15 cellular contexts compared by ENCODE assay signal in the genomic region with DNA sequence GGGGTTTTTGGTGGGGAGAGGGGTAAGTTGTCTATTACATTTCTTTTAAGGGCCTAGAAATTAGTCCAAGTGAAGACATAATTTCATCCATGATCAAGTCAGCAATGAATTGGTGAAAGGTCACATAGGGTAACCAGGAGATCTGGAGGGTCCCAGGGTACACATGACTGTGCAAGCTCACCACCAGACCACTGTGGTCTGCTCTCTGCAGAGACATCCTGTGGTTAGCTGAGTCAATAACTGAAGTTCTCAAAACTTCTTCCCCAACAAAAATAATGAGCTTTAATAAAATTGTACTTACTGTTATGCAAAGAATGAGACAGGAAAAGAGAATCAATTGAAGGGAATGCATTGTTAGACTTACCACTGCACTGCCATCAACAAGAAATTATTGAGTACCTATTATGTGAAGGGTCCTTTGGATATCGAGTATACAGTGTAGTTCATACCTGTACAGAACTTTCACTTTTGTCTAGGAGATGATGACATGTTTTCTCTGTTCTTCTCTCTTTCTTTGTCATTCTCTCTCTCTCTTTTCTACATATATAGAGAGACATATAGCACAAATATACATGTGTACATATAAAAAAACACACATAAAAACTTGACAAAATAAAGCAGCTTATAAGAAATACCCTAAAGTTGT.
DNase-seq lines count a peak whose midpoint lies in the region; ATAC-seq and TF ChIP-seq lines count a peak whose summit lies in the region.
"Had no signal": no experiment of that assay in that cellular context is flagged by ENCODE, and none has a peak within 500 bp of the region (broad histone marks: within the 10 kb centered on the region; RNA-seq: fewer than 3 reads in every experiment).

No MANE protein-coding gene starts in this region.

- ATAC-seq in IMR-90 (ENCODE audit: low read depth) (no peak; the same call in 1 of the 2 replicates), left lobe of liver (no peak)
- no peak for ATAC-seq in naive thymus-derived CD8-positive, alpha-beta T cell
- no peak for ATAC-seq in activated T-helper 17 cell treated with anti-CD3 and anti-CD28 coated beads, Interleukin-2, amount 50 U/mL, for 72 hours (replicated peaks)

- in situ Hi-C loops in IMR-90 (cut with MboI; ENCODE audit: low sequenced_read_pairs), result no loop called here

- H3K27ac Mint-ChIP-seq in naive thymus-derived CD8-positive, alpha-beta T cell, result peak overlapping the region in 8 of 10 donors; percentile 1 to 81 (median 48)
- no peak overlapping the region for H3K27ac Mint-ChIP-seq in activated T-helper 17 cell treated with anti-CD3 and anti-CD28 coated beads, Interleukin-2, amount 50 U/mL, for 72 hours
- H3K27ac Mint-ChIP-seq: activated B cell treated with CpG ODN at 0.5 μM for 24 hours had no signal

- peak overlapping the region; percentile 29; the same call in 1 of the 2 replicates for H2AK5ac ChIP-seq in IMR-90 (ENCODE audit: low read depth, low read length)
- no peak overlapping the region for H2AK5ac ChIP-seq in trophoblast cell (ENCODE audit: low read length)

- no peak overlapping the region for H3K56ac ChIP-seq in IMR-90 (ENCODE audit: extremely low read depth, insufficient read depth, low read length)

- peaks cover 2% of the 10 kb centered on the region; the same call in 1 of the 2 replicates for H3K4me1 ChIP-seq in IMR-90 (ENCODE audit: control insufficient read depth, insufficient read depth, low read length)
- H3K4me1 ChIP-seq in trophoblast cell (ENCODE audit: control insufficient read depth in 1 of 2, insufficient read depth in 2 of 2, low read length in 2 of 2), result no peaks in the 10 kb centered on the region
- H3K4me1 ChIP-seq: testis had no signal

- no peak overlapping the region for H2AK9ac ChIP-seq in IMR-90 (replicated peaks; ENCODE audit: low read depth, low read length, poor library complexity)

- H3K9me3 Mint-ChIP-seq in naive thymus-derived CD8-positive, alpha-beta T cell, result peaks cover 0 to 12% (median 0%) of the 10 kb centered on the region in 9 donors
- no peaks in the 10 kb centered on the region for H3K9me3 Mint-ChIP-seq in activated T-helper 17 cell treated with anti-CD3 and anti-CD28 coated beads, Interleukin-2, amount 50 U/mL, for 72 hours
- H3K9me3 Mint-ChIP-seq: activated B cell treated with CpG ODN at 0.5 μM for 24 hours had no signal

- no peak overlapping the region for H3K4ac ChIP-seq in IMR-90 (ENCODE audit: low read depth, low read length)
- H3K4ac ChIP-seq in trophoblast cell (ENCODE audit: low read depth, low read length), result no peak overlapping the region

- TF ChIP-seq POLR2A in IMR-90 (IDR thresholded peaks at IDR 0.05; ENCODE audit: low read depth, low read length), result no peak

- DNase-seq in ELR (ENCODE audit: low read depth) (peak; percentile 61), IMR-90 (peak; percentile 53), UCSD-AML1 (lab: John Stamatoyannopoulos, UW; ENCODE audit: unreplicated experiment) (peak; percentile 3), left lobe of liver (ENCODE audit: low spot score) (no peak), trophoblast cell (no peak)
- no peak for DNase-seq in naive thymus-derived CD8-positive, alpha-beta T cell
- DNase-seq: activated B cell treated with CpG ODN at 0.5 μM for 24 hours; Karpas-422; NCI-H2171; NK-92 treated with Interleukin-12 subunit alpha and Interleukin-12 subunit beta, amount 100 ng/mL, for 24 hours; testis had no signal

- H4K12ac ChIP-seq in trophoblast cell (ENCODE audit: low read depth, low read length), result no peak overlapping the region

- H3K4me3 ChIP-seq in IMR-90 (ENCODE audit: insufficient read depth, low read depth, low read length) (no peak overlapping the region), trophoblast cell (ENCODE audit: low read depth, low read length) (no peak overlapping the region)
- H3K4me3 ChIP-seq: lung, SK-N-MC, testis had no signal

- peak overlapping the region; percentile 9; the same call in 1 of the 2 replicates for H2BK20ac ChIP-seq in IMR-90 (ENCODE audit: low read depth, low read length)

- H3K27me3 Mint-ChIP-seq in naive thymus-derived CD8-positive, alpha-beta T cell, result no peaks in the 10 kb centered on the region
- H3K27me3 Mint-ChIP-seq in activated T-helper 17 cell treated with anti-CD3 and anti-CD28 coated beads, Interleukin-2, amount 50 U/mL, for 72 hours, result no peaks in the 10 kb centered on the region
- H3K27me3 Mint-ChIP-seq: activated B cell treated with CpG ODN at 0.5 μM for 24 hours; central memory CD8-positive, alpha-beta T cell had no signal

- no peak overlapping the region for H2BK15ac ChIP-seq in IMR-90 (ENCODE audit: low read depth, low read length)

- H4K20me1 ChIP-seq in IMR-90 (ENCODE audit: insufficient read depth, low read length), result no peaks in the 10 kb centered on the region

- no peaks in the 10 kb centered on the region for H3K79me2 ChIP-seq in trophoblast cell (ENCODE audit: control insufficient read depth, insufficient read depth, low read length, poor library complexity)

- BruUV-seq in IMR-90 (replicated peaks; lab: Mats Ljungman, UMichigan), result no TSS peak

- no peak overlapping the region for H2BK12ac ChIP-seq in trophoblast cell (ENCODE audit: low read length)

- dilution Hi-C loops in IMR-90 (cut with HindIII; ENCODE audit: low sequenced_read_pairs, unreplicated experiment), result no loop called here

- no peak overlapping the region for H3K14ac ChIP-seq in IMR-90 (replicated peaks; ENCODE audit: low read depth, low read length)
- no peak overlapping the region for H3K14ac ChIP-seq in trophoblast cell (ENCODE audit: low read length)

- H3K79me1 ChIP-seq in IMR-90 (ENCODE audit: low read depth in 1 of 2, low read length in 2 of 2) (no peaks in the 10 kb centered on the region), trophoblast cell (ENCODE audit: low read length) (no peaks in the 10 kb centered on the region)

- H4K91ac ChIP-seq in IMR-90 (ENCODE audit: insufficient read depth, low read depth, low read length) (peak overlapping the region; percentile 37; the same call in 1 of the 2 replicates), trophoblast cell (ENCODE audit: low read depth, low read length) (no peak overlapping the region)

- peak overlapping the region; percentile 33; the same call in 1 of the 2 replicates for H3K4me2 ChIP-seq in IMR-90 (ENCODE audit: low read depth, low read length)
- no peak overlapping the region for H3K4me2 ChIP-seq in trophoblast cell (ENCODE audit: low read length)

- CTCF ChIA-PET in IMR-90 (lab: Yijun Ruan, JAX), result interaction anchor here (0.6 kb wide), 1 partner anchor 771 kb away, joined by 3 read pairs; no protein-coding TSS in a partner anchor

- H2AFZ ChIP-seq in IMR-90 (replicated peaks; ENCODE audit: low read length, poor library complexity), result no peak overlapping the region
- no peak overlapping the region for H2AFZ ChIP-seq in trophoblast cell (ENCODE audit: insufficient read depth, low read length, poor library complexity)

- H3K9ac ChIP-seq in IMR-90 (ENCODE audit: low read depth, low read length), result no peak overlapping the region
- H3K9ac ChIP-seq in trophoblast cell (ENCODE audit: low read length), result no peak overlapping the region

- H3K4me1 Mint-ChIP-seq in naive thymus-derived CD8-positive, alpha-beta T cell, result peaks cover 18 to 22% (median 21%) of the 10 kb centered on the region in 4 donors
- no peaks in the 10 kb centered on the region for H3K4me1 Mint-ChIP-seq in activated T-helper 17 cell treated with anti-CD3 and anti-CD28 coated beads, Interleukin-2, amount 50 U/mL, for 72 hours
- H3K4me1 Mint-ChIP-seq: activated B cell treated with CpG ODN at 0.5 μM for 24 hours; central memory CD8-positive, alpha-beta T cell had no signal

- no peaks in the 10 kb centered on the region for H3K27me3 ChIP-seq in IMR-90 (ENCODE audit: control insufficient read depth, insufficient read depth, low read length)
- H3K27me3 ChIP-seq in trophoblast cell (ENCODE audit: insufficient read depth, low read length), result no peaks in the 10 kb centered on the region
- H3K27me3 ChIP-seq: testis had no signal

- no CpG with 5 or more reads among the region's 1 CpG for WGBS in IMR-90 (ENCODE audit: extremely low coverage in 2 of 2, insufficient read length in 1 of 2), 2 experiments
- WGBS in trophoblast cell (ENCODE audit: extremely low coverage, insufficient coverage, insufficient read length), result no CpG with 5 or more reads among the region's 1 CpG

- peak overlapping the region; percentile 53; the same call in 1 of the 2 replicates for H4K5ac ChIP-seq in IMR-90 (ENCODE audit: low read depth, low read length)

- no peak overlapping the region for H3K23ac ChIP-seq in IMR-90 (ENCODE audit: low read depth, low read length)
- no peak overlapping the region for H3K23ac ChIP-seq in trophoblast cell (ENCODE audit: low read length)

- intact Hi-C loops in IMR-90 (cut with micrococcal nuclease), result no loop called here

- H2BK5ac ChIP-seq in IMR-90 (ENCODE audit: low read depth, low read length, poor library complexity, severe bottlenecking) (peak overlapping the region; percentile 13), trophoblast cell (ENCODE audit: low read depth, low read length, poor library complexity) (no peak overlapping the region)

- H4K8ac ChIP-seq in IMR-90 (ENCODE audit: low read depth in 2 of 2, low read length in 2 of 2) (no peak overlapping the region), trophoblast cell (ENCODE audit: low read depth, low read length) (no peak overlapping the region)

- no peak for TF ChIP-seq RAD21 in IMR-90 (IDR thresholded peaks at IDR 0.05; ENCODE audit: low read length)

- H3K27ac ChIP-seq in IMR-90 (ENCODE audit: insufficient read depth, low read length), result no peak overlapping the region
- no peak overlapping the region for H3K27ac ChIP-seq in trophoblast cell (ENCODE audit: low read depth, low read length)
- H3K27ac ChIP-seq: SK-N-MC, testis had no signal

- H3K9me3 ChIP-seq in IMR-90 (ENCODE audit: control insufficient read depth, insufficient read depth, low read length) (no peaks in the 10 kb centered on the region), trophoblast cell (ENCODE audit: insufficient read depth, low read depth, low read length) (peaks cover 2% of the 10 kb centered on the region)
- H3K9me3 ChIP-seq: testis had no signal

- peaks cover 0 to 6% (median 1%) of the 10 kb centered on the region in 3 donors for H3K36me3 Mint-ChIP-seq in naive thymus-derived CD8-positive, alpha-beta T cell
- no peaks in the 10 kb centered on the region for H3K36me3 Mint-ChIP-seq in activated T-helper 17 cell treated with anti-CD3 and anti-CD28 coated beads, Interleukin-2, amount 50 U/mL, for 72 hours (ENCODE audit: low read depth)

- H3K9me1 ChIP-seq in IMR-90 (ENCODE audit: insufficient read depth, low read length), result no peaks in the 10 kb centered on the region; the same call in 1 of the 2 replicates

- H3K18ac ChIP-seq in IMR-90 (ENCODE audit: low read depth, low read length) (peak overlapping the region; percentile 90; the same call in 1 of the 2 replicates), trophoblast cell (ENCODE audit: low read length) (no peak overlapping the region)

- H3K36me3 ChIP-seq in IMR-90 (ENCODE audit: control insufficient read depth, insufficient read depth, low read length) (no peaks in the 10 kb centered on the region), trophoblast cell (ENCODE audit: control insufficient read depth in 1 of 2, insufficient read depth in 2 of 2, low read length in 2 of 2) (no peaks in the 10 kb centered on the region)

- no peak for TF ChIP-seq CTCF in IMR-90 (conservative IDR thresholded peaks at IDR 0.05; ENCODE audit: low read depth, low read length)

- POLR2A ChIA-PET in IMR-90 (lab: Charles Lee; ENCODE audit: unreplicated experiment), result interaction anchor here (0.6 kb wide), 1 partner anchor 141 kb away, joined by 3 read pairs; no protein-coding TSS in a partner anchor
- POLR2A ChIA-PET in naive thymus-derived CD8-positive, alpha-beta T cell (lab: Charles Lee), result no interaction called here

- H2BK120ac ChIP-seq in IMR-90 (ENCODE audit: low read depth, low read length) (no peak overlapping the region), trophoblast cell (ENCODE audit: insufficient read depth, low read length, poor library complexity) (no peak overlapping the region)

- peak overlapping the region in 6 of 10 donors; percentile 1 to 62 (median 27) for H3K4me3 Mint-ChIP-seq in naive thymus-derived CD8-positive, alpha-beta T cell
- H3K4me3 Mint-ChIP-seq in activated T-helper 17 cell treated with anti-CD3 and anti-CD28 coated beads, Interleukin-2, amount 50 U/mL, for 72 hours, result no peak overlapping the region
- H3K4me3 Mint-ChIP-seq: activated B cell treated with CpG ODN at 0.5 μM for 24 hours; central memory CD8-positive, alpha-beta T cell had no signal

Comparison
In these comparisons a context has a peak if more than half of its experiments do, and no peak if none do; other contexts are left out.
1. DNase-seq: peak in ELR (single experiment), IMR-90 (single experiment) and UCSD-AML1 (single experiment); none in naive thymus-derived CD8-positive, alpha-beta T cell (0 of 10), left lobe of liver (single experiment) and trophoblast cell (0 of 2).